Comparison of ENCODE assay signal across 1 cellular context in genomic region chr6:4102687-4103244, GRCh38.
TF ChIP-seq lines count a peak whose summit lies in the region.

No MANE protein-coding gene starts in this region.

TF ChIP-seq in HepG2, 621 proteins besides CTCF, POLR2A, EP300 and RAD21 (continued from another document and continues in another):
- TF ChIP-seq AHDC1 (CRISPR knock-in tag; IDR thresholded peaks at IDR 0.05; ENCODE audit: borderline replicate concordance) (peak; percentile 99), TOPORS (CRISPR knock-in tag; IDR thresholded peaks at IDR 0.05) (peak; percentile 79; the same call in 1 of the 2 replicates), ZMYM2 (CRISPR knock-in tag; IDR thresholded peaks at IDR 0.05) (no peak), ZNF646 (CRISPR knock-in tag; IDR thresholded peaks at IDR 0.05) (peak; percentile 79; the same call in 1 of the 2 replicates), ATM (IDR thresholded peaks at IDR 0.05; ENCODE audit: borderline replicate concordance) (no peak), FIP1L1 (IDR thresholded peaks at IDR 0.05; ENCODE audit: borderline replicate concordance, insufficient read depth, low read depth, low read length) (no peak), ZNF34 (CRISPR knock-in tag; IDR thresholded peaks at IDR 0.05; ENCODE audit: borderline replicate concordance) (peak; percentile 55; the same call in 1 of the 2 replicates), JUND (CRISPR knock-in tag; IDR thresholded peaks at IDR 0.05) (peak; percentile 66; the same call in 1 of the 2 replicates), ZBTB14 (CRISPR knock-in tag; IDR thresholded peaks at IDR 0.05) (no peak), ZNF432 (CRISPR knock-in tag; IDR thresholded peaks at IDR 0.05; ENCODE audit: borderline replicate concordance) (no peak), CERS6 (CRISPR knock-in tag; IDR thresholded peaks at IDR 0.05) (no peak), SP2 (CRISPR knock-in tag; IDR thresholded peaks at IDR 0.05) (no peak), ZIK1 (CRISPR knock-in tag; IDR thresholded peaks at IDR 0.05; ENCODE audit: borderline replicate concordance, low read depth) (0 out of 2 replicates have a peak, but pooled peaks have one; percentile 78), ZNF691 (CRISPR knock-in tag; IDR thresholded peaks at IDR 0.05; ENCODE audit: borderline replicate concordance, low read depth) (peak; percentile 93), U2AF1 (optimal IDR thresholded peaks at IDR 0.05; ENCODE audit: low read depth, low read length) (no peak), ZNF256 (CRISPR knock-in tag; conservative IDR thresholded peaks at IDR 0.05) (no peak), ZNF30 (CRISPR knock-in tag; IDR thresholded peaks at IDR 0.05) (no peak), ZNF761 (CRISPR knock-in tag; conservative IDR thresholded peaks at IDR 0.05) (peak; percentile 92; the same call in 1 of the 2 replicates), STAT5B (CRISPR knock-in tag; IDR thresholded peaks at IDR 0.05) (no peak), UBTF (CRISPR knock-in tag; IDR thresholded peaks at IDR 0.05) (peak; percentile 61), DPF2 (CRISPR knock-in tag; IDR thresholded peaks at IDR 0.05; ENCODE audit: borderline replicate concordance, low read depth) (peak; percentile 96), ZNF749 (CRISPR knock-in tag; IDR thresholded peaks at IDR 0.05; ENCODE audit: borderline replicate concordance) (0 out of 2 replicates have a peak, but pooled peaks have one; percentile 67), ZSCAN21 (CRISPR knock-in tag; IDR thresholded peaks at IDR 0.05; ENCODE audit: borderline replicate concordance) (peak; percentile 98), ZNF513 (CRISPR knock-in tag; conservative IDR thresholded peaks at IDR 0.05) (no peak), ZNF644 (CRISPR knock-in tag; IDR thresholded peaks at IDR 0.05; ENCODE audit: low read depth) (no peak; the same call in none of the 2 replicates), ZNF354B (CRISPR knock-in tag; IDR thresholded peaks at IDR 0.05) (0 out of 2 replicates have a peak, but pooled peaks have one; percentile 41), ZNF558 (CRISPR knock-in tag; IDR thresholded peaks at IDR 0.05; ENCODE audit: borderline replicate concordance) (no peak), SATB2 (CRISPR knock-in tag; IDR thresholded peaks at IDR 0.05) (no peak), KLF12 (CRISPR knock-in tag; IDR thresholded peaks at IDR 0.05; ENCODE audit: borderline replicate concordance) (0 out of 2 replicates have a peak, but pooled peaks have one; percentile 34), NFE2 (CRISPR knock-in tag; IDR thresholded peaks at IDR 0.05) (no peak), HDAC1 (CRISPR knock-in tag; IDR thresholded peaks at IDR 0.05) (peak; percentile 97), ZNF343 (CRISPR knock-in tag; IDR thresholded peaks at IDR 0.05) (0 out of 2 replicates have a peak, but pooled peaks have one; percentile 91), ZNF841 (CRISPR knock-in tag; IDR thresholded peaks at IDR 0.05; ENCODE audit: borderline replicate concordance) (no peak), ZSCAN20 (CRISPR knock-in tag; IDR thresholded peaks at IDR 0.05; ENCODE audit: borderline replicate concordance) (no peak), GATA4 (IDR thresholded peaks at IDR 0.05; ENCODE audit: borderline replicate concordance, low read depth) (peak; percentile 36; the same call in 1 of the 2 replicates), CBFB (CRISPR knock-in tag; IDR thresholded peaks at IDR 0.05) (no peak), TBP (CRISPR knock-in tag; IDR thresholded peaks at IDR 0.05) (no peak), PHF20 (CRISPR knock-in tag; IDR thresholded peaks at IDR 0.05) (no peak), ZXDC (CRISPR knock-in tag; IDR thresholded peaks at IDR 0.05) (no peak)
